In the genomic region with DNA sequence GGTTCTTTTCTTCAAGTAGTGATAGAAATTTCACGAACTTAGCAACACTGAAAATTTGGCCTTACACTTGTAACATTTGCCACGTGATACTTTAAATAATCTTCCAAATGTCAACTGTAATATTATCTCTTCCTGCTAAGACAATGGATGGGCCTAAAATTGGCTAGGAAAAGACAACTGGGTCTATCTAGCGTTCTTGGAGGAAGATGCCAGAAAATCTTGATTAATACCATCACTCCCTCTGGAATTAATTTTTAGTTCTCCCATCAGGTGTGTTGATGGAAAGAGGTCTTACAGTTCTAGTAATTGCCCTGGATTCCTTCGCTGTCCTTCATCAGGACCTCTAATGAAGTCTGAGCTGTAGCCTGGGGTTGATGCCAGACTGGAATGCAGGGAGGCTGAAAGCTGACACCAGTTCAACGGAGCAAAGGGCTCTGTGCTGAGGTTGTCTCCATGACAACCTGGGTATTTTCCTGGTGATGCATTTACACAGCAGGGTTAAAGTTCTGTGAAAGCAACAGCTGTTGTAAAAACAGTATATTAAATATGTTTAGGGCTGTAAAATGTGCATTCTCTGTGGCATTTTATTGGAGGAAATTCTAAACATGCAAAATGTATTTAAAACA, we compare ENCODE assay signal across 9 cellular contexts.
DNase-seq lines count a peak whose midpoint lies in the region; ATAC-seq and TF ChIP-seq lines count a peak whose summit lies in the region.
"Had no signal": no experiment of that assay in that cellular context is flagged by ENCODE, and none has a peak within 500 bp of the region (broad histone marks: within the 10 kb centered on the region; RNA-seq: fewer than 3 reads in every experiment).

No MANE protein-coding gene starts in this region.

- no peak for TF ChIP-seq CTCF in choroid plexus epithelial cell (conservative IDR thresholded peaks at IDR 0.05; ENCODE audit: low read depth, low read length)

- peak; percentile 62 for DNase-seq in DMS 273 treated with DMSO at 0.1 percent for 48 hours (lab: John Stamatoyannopoulos, UW)
- peak; percentile 25 to 50 for DNase-seq in NCI-H1930 (lab: John Stamatoyannopoulos, UW)
- peak; percentile 99 for DNase-seq in choroid plexus epithelial cell (ENCODE audit: low read depth)
- peak; percentile 98 for DNase-seq in myocyte (ENCODE audit: low read depth)
- DNase-seq in T-helper 1 cell: no peak
- no peak for DNase-seq in activated gamma-delta T cell (lab: John Stamatoyannopoulos, UW)

- ATAC-seq in HG03442 (IDR thresholded peaks at IDR 0.05; ENCODE audit: unreplicated experiment) (no peak), HG03457 (IDR thresholded peaks at IDR 0.05; ENCODE audit: unreplicated experiment) (no peak)

- no peak overlapping the region for H3K4me3 ChIP-seq in choroid plexus epithelial cell (ENCODE audit: low read depth, low read length)
- H3K4me3 ChIP-seq: lung had no signal

Comparison
In these comparisons a context has a peak if more than half of its experiments do, and no peak if none do; other contexts are left out.
1. DNase-seq: peak in DMS 273 treated with DMSO at 0.1 percent for 48 hours (single experiment), NCI-H1930 (2 of 2), choroid plexus epithelial cell (single experiment) and myocyte (single experiment); none in T-helper 1 cell (0 of 5) and activated gamma-delta T cell (single experiment).